In genomic region chr4:10018818-10019438, GRCh38 we compare ENCODE assay signal across 1 cellular context.
TF ChIP-seq lines count a peak whose summit lies in the region.

No MANE protein-coding gene starts in this region.

TF ChIP-seq in K562, 482 proteins besides CTCF, POLR2A, EP300 and RAD21 (continued from another document and continues in another):
- TF ChIP-seq, protein P1, sequence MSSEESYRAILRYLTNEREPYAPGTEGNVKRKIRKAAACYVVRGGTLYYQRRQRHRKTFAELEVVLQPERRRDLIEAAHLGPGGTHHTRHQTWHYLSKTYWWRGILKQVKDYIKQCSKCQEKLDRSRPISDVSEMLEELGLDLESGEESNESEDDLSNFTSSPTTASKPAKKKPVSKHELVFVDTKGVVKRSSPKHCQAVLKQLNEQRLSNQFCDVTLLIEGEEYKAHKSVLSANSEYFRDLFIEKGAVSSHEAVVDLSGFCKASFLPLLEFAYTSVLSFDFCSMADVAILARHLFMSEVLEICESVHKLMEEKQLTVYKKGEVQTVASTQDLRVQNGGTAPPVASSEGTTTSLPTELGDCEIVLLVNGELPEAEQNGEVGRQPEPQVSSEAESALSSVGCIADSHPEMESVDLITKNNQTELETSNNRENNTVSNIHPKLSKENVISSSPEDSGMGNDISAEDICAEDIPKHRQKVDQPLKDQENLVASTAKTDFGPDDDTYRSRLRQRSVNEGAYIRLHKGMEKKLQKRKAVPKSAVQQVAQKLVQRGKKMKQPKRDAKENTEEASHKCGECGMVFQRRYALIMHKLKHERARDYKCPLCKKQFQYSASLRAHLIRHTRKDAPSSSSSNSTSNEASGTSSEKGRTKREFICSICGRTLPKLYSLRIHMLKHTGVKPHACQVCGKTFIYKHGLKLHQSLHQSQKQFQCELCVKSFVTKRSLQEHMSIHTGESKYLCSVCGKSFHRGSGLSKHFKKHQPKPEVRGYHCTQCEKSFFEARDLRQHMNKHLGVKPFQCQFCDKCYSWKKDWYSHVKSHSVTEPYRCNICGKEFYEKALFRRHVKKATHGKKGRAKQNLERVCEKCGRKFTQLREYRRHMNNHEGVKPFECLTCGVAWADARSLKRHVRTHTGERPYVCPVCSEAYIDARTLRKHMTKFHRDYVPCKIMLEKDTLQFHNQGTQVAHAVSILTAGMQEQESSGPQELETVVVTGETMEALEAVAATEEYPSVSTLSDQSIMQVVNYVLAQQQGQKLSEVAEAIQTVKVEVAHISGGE (CRISPR knock-in tag; IDR thresholded peaks at IDR 0.05): 0 out of 6 replicates have a peak, but pooled peaks of 1 of the 3 experiments have one; percentile 33
- TF ChIP-seq ZNF121 (CRISPR knock-in tag; conservative IDR thresholded peaks at IDR 0.05) (no peak), NFYB (IDR thresholded peaks at IDR 0.05; ENCODE audit: extremely low read depth, insufficient read length) (no peak), SAFB (IDR thresholded peaks at IDR 0.05; ENCODE audit: borderline replicate concordance, low read depth, low read length) (peak; percentile 30; the same call in 1 of the 2 replicates), PCBP2 (IDR thresholded peaks at IDR 0.05; ENCODE audit: low read depth, low read length, poor library complexity, severe bottlenecking) (no peak), ZNF239 (CRISPR knock-in tag; IDR thresholded peaks at IDR 0.05) (no peak), XRCC4 (IDR thresholded peaks at IDR 0.05; ENCODE audit: extremely low read depth, insufficient read depth, insufficient read length) (no peak), SMAD1 (IDR thresholded peaks at IDR 0.05; ENCODE audit: low read depth, low read length, partially characterized antibody) (no peak), SIX5 (IDR thresholded peaks at IDR 0.05; ENCODE audit: borderline replicate concordance in 1 of 2, insufficient read depth in 1 of 2, low read depth in 1 of 2, low read length in 2 of 2) (no peak), HDAC6 (IDR thresholded peaks at IDR 0.05; ENCODE audit: low read depth, low read length) (no peak), MYNN (IDR thresholded peaks at IDR 0.05) (no peak), MYNN (CRISPR knock-in tag; IDR thresholded peaks at IDR 0.05) (no peak), GATAD2B (IDR thresholded peaks at IDR 0.05; ENCODE audit: borderline replicate concordance) (no peak), SMARCE1 (IDR thresholded peaks at IDR 0.05) (no peak), MAFF (IDR thresholded peaks at IDR 0.05; ENCODE audit: low read length) (no peak), IRF2 (CRISPR knock-in tag; IDR thresholded peaks at IDR 0.05) (no peak), CEBPB (tag; IDR thresholded peaks at IDR 0.05) (no peak), ZNF584 (CRISPR knock-in tag; IDR thresholded peaks at IDR 0.05; ENCODE audit: low read depth) (no peak), CEBPG (CRISPR knock-in tag; IDR thresholded peaks at IDR 0.05) (peak; percentile 15; the same call in 1 of the 2 replicates), CEBPG (tag; conservative IDR thresholded peaks at IDR 0.05 in 1 of 2, IDR thresholded peaks at IDR 0.05 in 1 of 2) (no peak), POLR2G (IDR thresholded peaks at IDR 0.05; ENCODE audit: low read depth, low read length) (peak; percentile 83), U2AF2 (optimal IDR thresholded peaks at IDR 0.05; ENCODE audit: low read depth, low read length) (no peak), TEAD4 (IDR thresholded peaks at IDR 0.05; ENCODE audit: low read length) (no peak; the same call in 1 of the 2 replicates), TEAD4 (CRISPR knock-in tag; IDR thresholded peaks at IDR 0.05; ENCODE audit: borderline replicate concordance) (no peak), HMBOX1 (IDR thresholded peaks at IDR 0.05) (no peak), FOXO4 (CRISPR knock-in tag; IDR thresholded peaks at IDR 0.05) (no peak), SPI1 (IDR thresholded peaks at IDR 0.05; ENCODE audit: borderline replicate concordance, low read depth, low read length) (no peak), HDGF (IDR thresholded peaks at IDR 0.05) (no peak), NRF1 (conservative IDR thresholded peaks at IDR 0.05 in 1 of 2, IDR thresholded peaks at IDR 0.05 in 1 of 2) (peak; percentile 88 to 90), EP400 (IDR thresholded peaks at IDR 0.05) (peak; percentile 88), ZSCAN32 (CRISPR knock-in tag; IDR thresholded peaks at IDR 0.05) (no peak), ETV1 (tag; conservative IDR thresholded peaks at IDR 0.05; ENCODE audit: low read depth) (peak; percentile 58), ESRRA (IDR thresholded peaks at IDR 0.05; ENCODE audit: borderline replicate concordance, low read depth) (peak; percentile 48; the same call in 1 of the 2 replicates), CXXC5 (CRISPR knock-in tag; IDR thresholded peaks at IDR 0.05) (peak; percentile 86), ZNF197 (CRISPR knock-in tag; IDR thresholded peaks at IDR 0.05; ENCODE audit: low read depth) (no peak), HOXB6 (CRISPR knock-in tag; IDR thresholded peaks at IDR 0.05; ENCODE audit: borderline replicate concordance) (no peak), ZNF311 (CRISPR knock-in tag; IDR thresholded peaks at IDR 0.05) (no peak), TAF9B (IDR thresholded peaks at IDR 0.05; ENCODE audit: partially characterized antibody) (no peak), ZNF408 (CRISPR knock-in tag; IDR thresholded peaks at IDR 0.05; ENCODE audit: low read depth) (no peak), KDM5B (IDR thresholded peaks at IDR 0.05; ENCODE audit: insufficient replicate concordance, low read depth, low read length) (peak; percentile 42), HNRNPUL1 (IDR thresholded peaks at IDR 0.05; ENCODE audit: low read length) (no peak), SREBF2 (CRISPR knock-in tag; IDR thresholded peaks at IDR 0.05) (no peak), MIER1 (IDR thresholded peaks at IDR 0.05; ENCODE audit: low read depth) (no peak), MYC (IDR thresholded peaks at IDR 0.05; ENCODE audit: low read depth, low read length) (peak; percentile 90), MYC (CRISPR knock-in tag; IDR thresholded peaks at IDR 0.05; ENCODE audit: borderline replicate concordance, low read depth) (no peak), RAD51 (IDR thresholded peaks at IDR 0.05; ENCODE audit: borderline replicate concordance, low read depth) (peak; percentile 62; the same call in 1 of the 2 replicates), CHD2 (IDR thresholded peaks at IDR 0.05; ENCODE audit: low read depth, low read length) (0 out of 2 replicates have a peak, but pooled peaks have one; percentile 5), PHB (CRISPR knock-in tag; IDR thresholded peaks at IDR 0.05) (no peak), ZBED1 (IDR thresholded peaks at IDR 0.05) (no peak), ELF4 (CRISPR knock-in tag; IDR thresholded peaks at IDR 0.05) (no peak), ZNF589 (CRISPR knock-in tag; IDR thresholded peaks at IDR 0.05; ENCODE audit: low read depth) (peak; percentile 18; the same call in 1 of the 2 replicates), HLTF (IDR thresholded peaks at IDR 0.05) (0 out of 2 replicates have a peak, but pooled peaks have one; percentile 22), ZNF217 (CRISPR knock-in tag; IDR thresholded peaks at IDR 0.05) (no peak), GTF2A2 (tag; IDR thresholded peaks at IDR 0.05) (no peak), BRF2 (IDR thresholded peaks at IDR 0.05; ENCODE audit: borderline replicate concordance, insufficient read depth, insufficient read length) (no peak), MAFK (IDR thresholded peaks at IDR 0.05; ENCODE audit: low read length) (no peak), PHF8 (IDR thresholded peaks at IDR 0.05; ENCODE audit: borderline replicate concordance, low read length) (peak; percentile 51; the same call in 1 of the 2 replicates), ARID1B (IDR thresholded peaks at IDR 0.05) (peak; percentile 21; the same call in 1 of the 2 replicates), TEAD2 (tag; IDR thresholded peaks at IDR 0.05) (no peak), ZNF146 (CRISPR knock-in tag; IDR thresholded peaks at IDR 0.05; ENCODE audit: unreplicated experiment) (no peak), PRPF4 (IDR thresholded peaks at IDR 0.05; ENCODE audit: insufficient read depth, low read depth, low read length, poor library complexity, severe bottlenecking) (no peak), ZFP1 (CRISPR knock-in tag; IDR thresholded peaks at IDR 0.05) (no peak)
- TF ChIP-seq, protein P2, sequence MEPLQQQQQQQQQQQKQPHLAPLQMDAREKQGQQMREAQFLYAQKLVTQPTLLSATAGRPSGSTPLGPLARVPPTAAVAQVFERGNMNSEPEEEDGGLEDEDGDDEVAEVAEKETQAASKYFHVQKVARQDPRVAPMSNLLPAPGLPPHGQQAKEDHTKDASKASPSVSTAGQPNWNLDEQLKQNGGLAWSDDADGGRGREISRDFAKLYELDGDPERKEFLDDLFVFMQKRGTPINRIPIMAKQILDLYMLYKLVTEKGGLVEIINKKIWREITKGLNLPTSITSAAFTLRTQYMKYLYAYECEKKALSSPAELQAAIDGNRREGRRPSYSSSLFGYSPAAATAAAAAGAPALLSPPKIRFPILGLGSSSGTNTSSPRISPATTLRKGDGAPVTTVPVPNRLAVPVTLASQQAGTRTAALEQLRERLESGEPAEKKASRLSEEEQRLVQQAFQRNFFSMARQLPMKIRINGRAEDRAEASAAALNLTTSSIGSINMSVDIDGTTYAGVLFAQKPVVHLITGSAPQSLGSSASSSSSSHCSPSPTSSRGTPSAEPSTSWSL (CRISPR knock-in tag; IDR thresholded peaks at IDR 0.05; ENCODE audit: borderline replicate concordance): no peak
- TF ChIP-seq, protein P3, sequence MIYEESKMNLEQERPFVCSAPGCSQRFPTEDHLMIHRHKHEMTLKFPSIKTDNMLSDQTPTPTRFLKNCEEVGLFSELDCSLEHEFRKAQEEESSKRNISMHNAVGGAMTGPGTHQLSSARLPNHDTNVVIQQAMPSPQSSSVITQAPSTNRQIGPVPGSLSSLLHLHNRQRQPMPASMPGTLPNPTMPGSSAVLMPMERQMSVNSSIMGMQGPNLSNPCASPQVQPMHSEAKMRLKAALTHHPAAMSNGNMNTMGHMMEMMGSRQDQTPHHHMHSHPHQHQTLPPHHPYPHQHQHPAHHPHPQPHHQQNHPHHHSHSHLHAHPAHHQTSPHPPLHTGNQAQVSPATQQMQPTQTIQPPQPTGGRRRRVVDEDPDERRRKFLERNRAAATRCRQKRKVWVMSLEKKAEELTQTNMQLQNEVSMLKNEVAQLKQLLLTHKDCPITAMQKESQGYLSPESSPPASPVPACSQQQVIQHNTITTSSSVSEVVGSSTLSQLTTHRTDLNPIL (CRISPR knock-in tag; IDR thresholded peaks at IDR 0.05): no peak
- TF ChIP-seq, protein P4, sequence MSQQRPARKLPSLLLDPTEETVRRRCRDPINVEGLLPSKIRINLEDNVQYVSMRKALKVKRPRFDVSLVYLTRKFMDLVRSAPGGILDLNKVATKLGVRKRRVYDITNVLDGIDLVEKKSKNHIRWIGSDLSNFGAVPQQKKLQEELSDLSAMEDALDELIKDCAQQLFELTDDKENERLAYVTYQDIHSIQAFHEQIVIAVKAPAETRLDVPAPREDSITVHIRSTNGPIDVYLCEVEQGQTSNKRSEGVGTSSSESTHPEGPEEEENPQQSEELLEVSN (IDR thresholded peaks at IDR 0.05; ENCODE audit: borderline replicate concordance in 1 of 2, extremely low read depth in 1 of 2, insufficient read depth in 1 of 2, insufficient read length in 1 of 2, low read depth in 1 of 2, low read length in 1 of 2, poor library complexity in 1 of 2, severe bottlenecking in 1 of 2): peak; percentile 63 to 87
- TF ChIP-seq, protein P5, sequence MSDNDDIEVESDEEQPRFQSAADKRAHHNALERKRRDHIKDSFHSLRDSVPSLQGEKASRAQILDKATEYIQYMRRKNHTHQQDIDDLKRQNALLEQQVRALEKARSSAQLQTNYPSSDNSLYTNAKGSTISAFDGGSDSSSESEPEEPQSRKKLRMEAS (CRISPR knock-in tag; IDR thresholded peaks at IDR 0.05): peak; percentile 95
- TF ChIP-seq, protein P6, sequence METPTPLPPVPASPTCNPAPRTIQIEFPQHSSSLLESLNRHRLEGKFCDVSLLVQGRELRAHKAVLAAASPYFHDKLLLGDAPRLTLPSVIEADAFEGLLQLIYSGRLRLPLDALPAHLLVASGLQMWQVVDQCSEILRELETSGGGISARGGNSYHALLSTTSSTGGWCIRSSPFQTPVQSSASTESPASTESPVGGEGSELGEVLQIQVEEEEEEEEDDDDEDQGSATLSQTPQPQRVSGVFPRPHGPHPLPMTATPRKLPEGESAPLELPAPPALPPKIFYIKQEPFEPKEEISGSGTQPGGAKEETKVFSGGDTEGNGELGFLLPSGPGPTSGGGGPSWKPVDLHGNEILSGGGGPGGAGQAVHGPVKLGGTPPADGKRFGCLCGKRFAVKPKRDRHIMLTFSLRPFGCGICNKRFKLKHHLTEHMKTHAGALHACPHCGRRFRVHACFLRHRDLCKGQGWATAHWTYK (CRISPR knock-in tag; IDR thresholded peaks at IDR 0.05): no peak
- TF ChIP-seq, protein P7, sequence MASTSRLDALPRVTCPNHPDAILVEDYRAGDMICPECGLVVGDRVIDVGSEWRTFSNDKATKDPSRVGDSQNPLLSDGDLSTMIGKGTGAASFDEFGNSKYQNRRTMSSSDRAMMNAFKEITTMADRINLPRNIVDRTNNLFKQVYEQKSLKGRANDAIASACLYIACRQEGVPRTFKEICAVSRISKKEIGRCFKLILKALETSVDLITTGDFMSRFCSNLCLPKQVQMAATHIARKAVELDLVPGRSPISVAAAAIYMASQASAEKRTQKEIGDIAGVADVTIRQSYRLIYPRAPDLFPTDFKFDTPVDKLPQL (IDR thresholded peaks at IDR 0.05; ENCODE audit: extremely low read depth, insufficient read length): no peak
